1 cellular context compared by ENCODE assay signal in genomic region chr2:96250188-96250587, GRCh38.
TF ChIP-seq lines count a peak whose summit lies in the region.

No MANE protein-coding gene starts in this region.

TF ChIP-seq in H1, 55 proteins besides CTCF, POLR2A, EP300 and RAD21:
- no peak for TF ChIP-seq HDAC6 (IDR thresholded peaks at IDR 0.05; ENCODE audit: low read depth, low read length)
- TF ChIP-seq MAX (IDR thresholded peaks at IDR 0.05) = no peak
- TF ChIP-seq POLR2AphosphoS5 (IDR thresholded peaks at IDR 0.05; ENCODE audit: low read depth, low read length) = no peak
- no peak for TF ChIP-seq JUND (IDR thresholded peaks at IDR 0.05; ENCODE audit: low read length)
- no peak for TF ChIP-seq JUN (IDR thresholded peaks at IDR 0.05; ENCODE audit: low read depth, low read length)
- no peak for TF ChIP-seq CHD1 (IDR thresholded peaks at IDR 0.05; ENCODE audit: low read depth, low read length)
